8 cellular contexts compared by ENCODE assay signal in the genomic region with DNA sequence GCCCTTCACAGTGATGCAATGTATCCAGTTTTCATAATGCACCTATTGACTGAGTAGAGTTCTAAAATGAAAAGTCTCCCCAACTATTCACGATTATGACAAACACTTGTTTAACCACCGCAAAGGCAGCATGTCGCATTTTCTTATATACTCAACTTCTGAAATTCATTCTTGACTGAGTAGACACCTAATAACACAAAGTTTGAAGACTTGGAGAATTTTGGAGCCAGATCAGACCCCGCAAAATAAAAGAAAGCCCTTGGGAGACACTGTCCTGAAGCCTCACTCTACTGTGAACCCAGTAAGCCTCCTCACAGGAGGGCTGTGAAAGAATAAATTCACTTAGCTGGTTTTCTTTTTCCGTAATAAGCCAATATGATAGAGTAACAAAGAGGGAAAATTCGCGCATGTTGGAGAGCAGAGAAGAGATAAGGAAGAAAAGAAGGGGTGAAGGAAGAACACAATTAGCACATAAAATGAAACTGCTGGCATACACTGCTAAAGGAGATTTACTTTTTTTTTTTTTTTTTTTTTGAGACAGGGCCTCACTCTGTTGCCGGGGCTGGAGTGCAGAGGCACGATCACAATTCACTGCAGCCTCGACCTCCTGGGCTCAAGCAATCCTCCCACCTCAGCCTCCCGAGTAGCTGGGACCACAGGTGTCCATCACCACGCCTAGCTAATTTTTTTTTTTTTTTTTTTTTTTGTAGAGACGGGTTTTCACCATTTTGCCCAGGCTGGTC. TPM values are rescaled to one million over a fixed set of nuclear protein-coding genes. Genes with fewer than 3 reads are reported as not detected.
A peak's percentile ranks its signal among the peaks of the same experiment; 100 is the strongest.
DNase-seq lines count a peak whose midpoint lies in the region; ATAC-seq, FAIRE-seq and TF ChIP-seq lines count a peak whose summit lies in the region.

No MANE protein-coding gene starts in this region.

- intact Hi-C loops in left ventricle myocardium superior (cut with micrococcal nuclease) = no loop called here

- no peak overlapping the region for H4K8ac ChIP-seq in mesendoderm (ENCODE audit: low read depth, low read length)

- H3K9ac ChIP-seq in astrocyte (ENCODE audit: low read length) (peak overlapping the region; percentile 62), mesendoderm (ENCODE audit: low read length) (peak overlapping the region; percentile 83)

- peak overlapping the region; percentile 81 for H3K4me3 Mint-ChIP-seq in astrocyte (ENCODE audit: unreplicated experiment)

- ATAC-seq in left ventricle myocardium superior (no peak), GM19328 (IDR thresholded peaks at IDR 0.05; ENCODE audit: unreplicated experiment) (no peak)

- TF ChIP-seq CTCF in cardiac muscle cell (IDR thresholded peaks at IDR 0.05; ENCODE audit: low read depth, low read length) (no peak), astrocyte (IDR thresholded peaks at IDR 0.05; ENCODE audit: insufficient read depth, low read depth, low read length) (no peak)

- H2BK120ac ChIP-seq in mesendoderm (ENCODE audit: low read depth, low read length) = no peak overlapping the region

- peaks cover 19% of the 10 kb centered on the region for H3K27me3 Mint-ChIP-seq in astrocyte (ENCODE audit: low read depth, unreplicated experiment)

- H3K4me1 ChIP-seq in cardiac muscle cell (ENCODE audit: low read depth) (peaks cover 7% of the 10 kb centered on the region), astrocyte (ENCODE audit: insufficient read depth, low read length) (peaks cover 7% of the 10 kb centered on the region), mesendoderm (ENCODE audit: control insufficient read depth, low read depth, low read length) (no peaks in the 10 kb centered on the region), thymus (ENCODE audit: control insufficient read depth, insufficient read depth, low read length) (peaks cover 10% of the 10 kb centered on the region)

- H4K20me1 ChIP-seq in astrocyte (ENCODE audit: insufficient read depth, low read length) = no peaks in the 10 kb centered on the region

- no peak overlapping the region for H3K23ac ChIP-seq in mesendoderm (ENCODE audit: low read length)

- no peak overlapping the region for H3K27ac Mint-ChIP-seq in astrocyte (ENCODE audit: unreplicated experiment)

- FAIRE-seq in astrocyte (lab: Jason Lieb, UNC) = peak; percentile 23

- no peak for DNase-seq in cardiac muscle cell (ENCODE audit: low read depth in 1 of 2, low spot score in 1 of 2)
- no peak for DNase-seq in left ventricle myocardium superior
- no peak for DNase-seq in astrocyte (ENCODE audit: low read depth)
- DNase-seq in mesendoderm = no peak
- no peak for DNase-seq in HT-29 (ENCODE audit: low spot score)
- no peak for DNase-seq in NCI-H2196 (lab: John Stamatoyannopoulos, UW; ENCODE audit: unreplicated experiment)

- no peak overlapping the region for H2AK5ac ChIP-seq in mesendoderm (ENCODE audit: low read length)

- H3K56ac ChIP-seq in mesendoderm (ENCODE audit: low read length) = no peak overlapping the region

- no peak overlapping the region for H3K4ac ChIP-seq in mesendoderm (ENCODE audit: low read depth, low read length)

- H2AFZ ChIP-seq in astrocyte (ENCODE audit: low read depth, low read length) = no peak overlapping the region

- H3K36me3 ChIP-seq in cardiac muscle cell (no peaks in the 10 kb centered on the region), astrocyte (ENCODE audit: insufficient read depth, low read length) (no peaks in the 10 kb centered on the region), mesendoderm (ENCODE audit: control insufficient read depth, insufficient read depth, low read length) (no peaks in the 10 kb centered on the region), thymus (ENCODE audit: control insufficient read depth, insufficient read depth) (no peaks in the 10 kb centered on the region)

- H2BK15ac ChIP-seq in mesendoderm (replicated peaks; ENCODE audit: low read depth) = no peak overlapping the region

- no peaks in the 10 kb centered on the region for H3K9me3 Mint-ChIP-seq in astrocyte (ENCODE audit: unreplicated experiment)

- H3K18ac ChIP-seq in mesendoderm (ENCODE audit: low read length) = no peak overlapping the region

- H4K5ac ChIP-seq in mesendoderm (ENCODE audit: low read length) = no peak overlapping the region

- peak overlapping the region; percentile 60 for H3K4me3 ChIP-seq in cardiac muscle cell
- peak overlapping the region; percentile 70 for H3K4me3 ChIP-seq in astrocyte (ENCODE audit: insufficient read depth, low read depth, low read length)
- H3K4me3 ChIP-seq in mesendoderm (ENCODE audit: low read length) = no peak overlapping the region
- peak overlapping the region; percentile 51 for H3K4me3 ChIP-seq in thymus (ENCODE audit: low read length)

- no CpG with 5 or more reads among the region's 13 CpGs for WGBS in mesendoderm (ENCODE audit: extremely low coverage, insufficient coverage, low lambda C conversion rate)
- WGBS in thymus = 91% methylated on average over 13 of the region's 13 CpGs

- H3K27ac ChIP-seq in cardiac muscle cell (peak overlapping the region; percentile 48), astrocyte (ENCODE audit: low read depth, low read length) (no peak overlapping the region), mesendoderm (ENCODE audit: low read depth, low read length) (no peak overlapping the region), thymus (ENCODE audit: low read depth) (no peak overlapping the region)

- no peaks in the 10 kb centered on the region for H3K79me2 ChIP-seq in astrocyte (ENCODE audit: insufficient read depth, low read length)
- no peaks in the 10 kb centered on the region for H3K79me2 ChIP-seq in mesendoderm (ENCODE audit: control insufficient read depth, insufficient read depth, low read length)

- H3K4me1 Mint-ChIP-seq in astrocyte (ENCODE audit: low read depth, unreplicated experiment) = peaks cover 14% of the 10 kb centered on the region

- H2BK5ac ChIP-seq in mesendoderm (ENCODE audit: low read length) = no peak overlapping the region

- no peaks in the 10 kb centered on the region for H3K79me1 ChIP-seq in mesendoderm (ENCODE audit: low read length)

- H3K36me3 Mint-ChIP-seq in astrocyte (ENCODE audit: low read depth, unreplicated experiment) = no peaks in the 10 kb centered on the region

- H3K27me3 ChIP-seq in cardiac muscle cell (peaks cover 16% of the 10 kb centered on the region), astrocyte (ENCODE audit: insufficient read depth, low read length) (peaks cover 13% of the 10 kb centered on the region), mesendoderm (ENCODE audit: insufficient read depth, low read length, poor library complexity) (peaks cover 2% of the 10 kb centered on the region), thymus (ENCODE audit: control insufficient read depth, insufficient read depth) (peaks cover 33% of the 10 kb centered on the region)

- H3K4me2 ChIP-seq in astrocyte (ENCODE audit: low read length) = peak overlapping the region; percentile 96
- H3K4me2 ChIP-seq in mesendoderm (ENCODE audit: low read length) = no peak overlapping the region

- H3K9me3 ChIP-seq in cardiac muscle cell (ENCODE audit: low read depth) (no peaks in the 10 kb centered on the region), astrocyte (ENCODE audit: insufficient read depth, low read depth, low read length) (no peaks in the 10 kb centered on the region), thymus (ENCODE audit: control insufficient read depth) (peaks cover 1% of the 10 kb centered on the region)

RNA-seq across cellular contexts. Expression of a gene that starts 0.5 kb away (rescaled TPM):
- 12.9 and 31.5 TPM in 2 replicates for total RNA-seq in cardiac muscle cell
- 14.1 and 22.3 TPM in 2 replicates for polyA plus RNA-seq in cardiac muscle cell
- total RNA-seq in left ventricle myocardium superior = 5.4 TPM
- total RNA-seq in astrocyte = 5.4 and 5.8 TPM in 2 replicates
- polyA plus RNA-seq in mesendoderm (2013, experiment 1 of 2) = 5.5 TPM
- 5.7 TPM for polyA plus RNA-seq in mesendoderm (2013, experiment 2 of 2)
- polyA plus RNA-seq in thymus = 0.64 TPM
- not detected in 2 replicates for total RNA-seq in HT-29 (2014; rRNA removed; shearing (Covaris generic))

RNA-seq across cellular contexts. Expression of a gene that starts 13.5 kb away (rescaled TPM):
- 52.4 and 54.2 TPM in 2 replicates for total RNA-seq in cardiac muscle cell
- polyA plus RNA-seq in cardiac muscle cell = 64.4 and 68.9 TPM in 2 replicates
- 27.2 TPM for total RNA-seq in left ventricle myocardium superior
- 28.0 and 29.3 TPM in 2 replicates for total RNA-seq in astrocyte
- polyA plus RNA-seq in mesendoderm (2013, experiment 1 of 2) = 41.5 TPM
- polyA plus RNA-seq in mesendoderm (2013, experiment 2 of 2) = 40.8 TPM
- 30.1 TPM for polyA plus RNA-seq in thymus
- total RNA-seq in HT-29 (2014; rRNA removed; shearing (Covaris generic)) = 32.3 and 33.4 TPM in 2 replicates
